25 cellular contexts compared by ENCODE assay signal in the genomic region with DNA sequence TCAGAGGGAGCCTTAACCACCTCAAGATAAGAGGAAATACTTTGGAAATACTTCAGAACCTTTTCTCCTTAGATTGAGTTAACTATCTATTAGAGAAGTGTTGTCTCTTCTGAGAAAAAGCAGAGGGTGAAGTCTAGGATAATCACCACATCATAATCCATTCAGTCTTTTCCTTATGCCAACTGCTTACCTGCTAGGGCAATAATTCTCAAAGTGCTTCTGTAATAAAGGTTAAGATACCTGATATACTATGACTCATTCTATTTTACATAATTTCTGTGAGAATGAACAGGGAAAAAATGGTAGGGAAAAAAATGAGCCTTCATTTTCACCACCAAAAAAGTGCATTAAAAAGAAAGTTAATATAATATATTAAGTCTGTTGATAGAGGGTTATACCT.
"Had no signal": no experiment of that assay in that cellular context is flagged by ENCODE, and none has a peak within 500 bp of the region (broad histone marks: within the 10 kb centered on the region; RNA-seq: fewer than 3 reads in every experiment).

No MANE protein-coding gene starts in this region.

- H3K36me3 ChIP-seq: left lung, neural progenitor cell, spleen, upper lobe of right lung had no signal

- ATAC-seq: left lung; naive thymus-derived CD8-positive, alpha-beta T cell; stimulated activated naive CD8-positive, alpha-beta T cell treated with anti-CD3 and anti-CD28 coated beads, Interleukin-15, Interleukin-2, amounts not matched to agents 100 U/mL and 50 U/mL, for 24 hours; upper lobe of right lung had no signal

- FAIRE-seq: endometrium had no signal

- DNase-seq: activated B cell treated with CpG ODN at 0.5 μM for 24 hours; activated CD4-positive, alpha-beta T cell treated with anti-CD3 and anti-CD28 coated beads for 4 hours; activated CD4-positive, alpha-beta T cell treated with anti-CD3 and anti-CD28 coated beads, Interleukin-2, amount 50 U/mL, for 48 hours; activated naive CD4-positive, alpha-beta T cell treated with anti-CD3 and anti-CD28 coated beads for 36 hours; activated naive CD8-positive, alpha-beta T cell treated with anti-CD3 and anti-CD28 coated beads, Interleukin-2, amount 10 ng/mL, durations not matched to agents 7 days and 5 days; activated T-cell treated with anti-CD3 and anti-CD28 coated beads, Interleukin-2, amount 50 U/mL, for 48 hours; amniotic stem cell; cerebellar nuclear complex; effector CD4-positive, alpha-beta T cell; erythroblast; foreskin melanocyte; immature natural killer cell; left lung; naive thymus-derived CD8-positive, alpha-beta T cell; posterior cingulate gyrus; retina; spleen; stimulated activated CD4-positive, alpha-beta T cell treated with anti-CD3 and anti-CD28 coated beads, Interleukin-4, amount 100 ng/mL, for 24 hours; stimulated activated naive CD8-positive, alpha-beta T cell treated with anti-CD3 and anti-CD28 coated beads, Interleukin-15, Interleukin-2, amounts not matched to agents 100 U/mL and 50 U/mL, for 24 hours; T-helper 1 cell; T1000; upper lobe of right lung had no signal

- H3K4me3 ChIP-seq: left lung, lung, neural progenitor cell, spleen, upper lobe of right lung had no signal

- H3K27me3 ChIP-seq: left lung, neural progenitor cell, spleen, upper lobe of right lung had no signal
